ENCODE assay signal across 8 cellular contexts in the genomic region with DNA sequence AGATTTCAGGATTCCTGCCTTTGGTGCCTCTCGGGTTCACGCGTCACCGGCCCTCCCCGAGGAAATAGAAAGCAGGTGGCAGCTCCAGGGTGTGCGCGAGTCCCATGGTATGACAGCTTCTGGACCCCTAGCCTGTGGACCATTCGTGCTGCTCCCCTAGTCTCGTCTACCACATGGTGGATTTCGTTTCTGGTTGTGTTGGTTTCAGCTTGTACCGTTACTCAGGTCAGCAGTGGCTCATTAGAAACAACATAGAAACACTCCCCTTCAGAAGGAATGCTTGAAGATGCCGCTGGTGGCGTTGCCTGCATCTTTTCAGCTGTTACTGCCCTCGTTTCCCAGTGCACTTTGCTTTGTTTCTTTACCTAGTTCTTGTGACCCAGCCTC. TPM values are rescaled to one million over a fixed set of nuclear protein-coding genes. Genes with fewer than 3 reads are reported as not detected.
DNase-seq lines count a peak whose midpoint lies in the region; ATAC-seq and TF ChIP-seq lines count a peak whose summit lies in the region.

No MANE protein-coding gene starts in this region.

- no peaks in the 10 kb centered on the region for H3K9me3 Mint-ChIP-seq in activated naive CD8-positive, alpha-beta T cell treated with anti-CD3 and anti-CD28 coated beads, Interleukin-2, amount 50 U/mL, for 24 hours

- TF ChIP-seq CTCF in hepatocyte (IDR thresholded peaks at IDR 0.05; ENCODE audit: poor library complexity) (no peak), gastrocnemius medialis (IDR thresholded peaks at IDR 0.05 in 4 of 5, conservative IDR thresholded peaks at IDR 0.05 in 1 of 5) (no peak)

- H3K4me3 ChIP-seq in hepatocyte (peak overlapping the region; percentile 59), gastrocnemius medialis (peak overlapping the region; percentile 71 to 98 (median 92))

- no peak for TF ChIP-seq POLR2A in gastrocnemius medialis (IDR thresholded peaks at IDR 0.05)

- H3K79me2 ChIP-seq in hepatocyte, result peaks cover 55% of the 10 kb centered on the region

- H3K4me1 Mint-ChIP-seq in activated naive CD8-positive, alpha-beta T cell treated with anti-CD3 and anti-CD28 coated beads, Interleukin-2, amount 50 U/mL, for 24 hours, result peaks cover 43% of the 10 kb centered on the region

- DNase-seq in stimulated activated CD4-positive, alpha-beta T cell treated with anti-CD3 and anti-CD28 coated beads, Interleukin-15, amount 100 ng/mL, for 24 hours, result peak; percentile 57
- no peak for DNase-seq in stimulated activated CD4-positive, alpha-beta T cell treated with anti-CD3 and anti-CD28 coated beads, Interleukin-4, amount 100 ng/mL, for 1 hour
- DNase-seq in HEK293T (ENCODE audit: extremely low spot score) (peak; percentile 36), M059J (ENCODE audit: low read depth) (peak; percentile 60), hepatocyte (ENCODE audit: low spot score) (peak; percentile 52), gastrocnemius medialis (peak in 1 of 2 donors; percentile 18)
- no peak for DNase-seq in activated naive CD8-positive, alpha-beta T cell treated with anti-CD3 and anti-CD28 coated beads, Interleukin-2, amount 50 U/mL, for 24 hours
- no peak for DNase-seq in NK-92 treated with Interleukin-12 subunit alpha and Interleukin-12 subunit beta, amount 100 ng/mL, for 24 hours (lab: John Stamatoyannopoulos, UW)

- H3K4me1 ChIP-seq in hepatocyte (ENCODE audit: insufficient read depth), result peaks cover 14% of the 10 kb centered on the region
- peaks cover 19 to 25% of the 10 kb centered on the region in 2 donors for H3K4me1 ChIP-seq in gastrocnemius medialis

- peak; percentile 53 for ATAC-seq in activated naive CD8-positive, alpha-beta T cell treated with anti-CD3 and anti-CD28 coated beads, Interleukin-2, amount 50 U/mL, for 24 hours
- peak; percentile 24 to 47 for ATAC-seq in gastrocnemius medialis

- intact Hi-C loops in gastrocnemius medialis (cut with DNase I; ENCODE audit: low total_unique reads), result loop anchor here (2.0 kb wide), 1 partner anchor 49 kb away; a partner anchor contains a TSS

- H2AFZ ChIP-seq in hepatocyte, result peak overlapping the region; percentile 60

- POLR2A ChIA-PET in HEK293T (lab: Yijun Ruan, JAX), result interaction anchor here (0.5 to 2.7 kb wide), 7 partner anchors 8 to 77 kb away, joined by 3 to 20 read pairs (median 8); a partner anchor contains a TSS

- H3K36me3 ChIP-seq in hepatocyte (replicated peaks; ENCODE audit: insufficient read depth, low read depth) (no peaks in the 10 kb centered on the region), gastrocnemius medialis (no peaks in the 10 kb centered on the region)

- H3K4me2 ChIP-seq in hepatocyte, result peak overlapping the region; percentile 91

- no peaks in the 10 kb centered on the region for H3K27me3 Mint-ChIP-seq in activated naive CD8-positive, alpha-beta T cell treated with anti-CD3 and anti-CD28 coated beads, Interleukin-2, amount 50 U/mL, for 24 hours

- peak overlapping the region; percentile 97 for H3K4me3 Mint-ChIP-seq in activated naive CD8-positive, alpha-beta T cell treated with anti-CD3 and anti-CD28 coated beads, Interleukin-2, amount 50 U/mL, for 24 hours

- H3K36me3 Mint-ChIP-seq in activated naive CD8-positive, alpha-beta T cell treated with anti-CD3 and anti-CD28 coated beads, Interleukin-2, amount 50 U/mL, for 24 hours (ENCODE audit: low read depth), result peaks cover 10% of the 10 kb centered on the region

- no peaks in the 10 kb centered on the region for H3K9me2 ChIP-seq in hepatocyte (replicated peaks; ENCODE audit: insufficient read depth)

- no peaks in the 10 kb centered on the region for H3K9me3 ChIP-seq in hepatocyte (ENCODE audit: low read depth)
- no peaks in the 10 kb centered on the region for H3K9me3 ChIP-seq in gastrocnemius medialis

- CTCF ChIA-PET in HEK293T (lab: Yijun Ruan, JAX), result no interaction called here

- WGBS in hepatocyte (ENCODE audit: low lambda C conversion rate, missing lambda C conversion rate), result 0% methylated on average over 14 of the region's 14 CpGs

- H3K27me3 ChIP-seq in hepatocyte, result no peaks in the 10 kb centered on the region
- no peaks in the 10 kb centered on the region for H3K27me3 ChIP-seq in gastrocnemius medialis

- H3K27ac ChIP-seq in hepatocyte, result peak overlapping the region; percentile 91
- H3K27ac ChIP-seq in gastrocnemius medialis, result peak overlapping the region; percentile 82 to 91 (median 89)

- in situ Hi-C loops in gastrocnemius medialis (cut with MboI; ENCODE audit: low sequenced_read_pairs in 4 of 4), result no loop called here

- peak overlapping the region; percentile 94 for H3K27ac Mint-ChIP-seq in activated naive CD8-positive, alpha-beta T cell treated with anti-CD3 and anti-CD28 coated beads, Interleukin-2, amount 50 U/mL, for 24 hours

- H4K20me1 ChIP-seq in hepatocyte (ENCODE audit: insufficient read depth, poor library complexity, severe bottlenecking), result peaks cover 34% of the 10 kb centered on the region

TF ChIP-seq in HEK293T, 16 proteins besides CTCF, POLR2A, EP300 and RAD21:
- no peak for TF ChIP-seq SUZ12 (IDR thresholded peaks at IDR 0.05)
- TF ChIP-seq FOXK2 (IDR thresholded peaks at IDR 0.05), result no peak
- TF ChIP-seq HDGF (IDR thresholded peaks at IDR 0.05; ENCODE audit: borderline replicate concordance), result no peak
- no peak for TF ChIP-seq ARNT (IDR thresholded peaks at IDR 0.05)
- TF ChIP-seq CTBP1 (IDR thresholded peaks at IDR 0.05; ENCODE audit: borderline replicate concordance), result no peak
- TF ChIP-seq FOXM1 (IDR thresholded peaks at IDR 0.05; ENCODE audit: borderline replicate concordance), result no peak
- no peak for TF ChIP-seq LEF1 (IDR thresholded peaks at IDR 0.05; ENCODE audit: borderline replicate concordance)
- no peak for TF ChIP-seq NFRKB (IDR thresholded peaks at IDR 0.05)
- TF ChIP-seq ELF4 (IDR thresholded peaks at IDR 0.05), result no peak
- no peak for TF ChIP-seq BHLHE40 (IDR thresholded peaks at IDR 0.05; ENCODE audit: borderline replicate concordance)
- TF ChIP-seq, protein P1, sequence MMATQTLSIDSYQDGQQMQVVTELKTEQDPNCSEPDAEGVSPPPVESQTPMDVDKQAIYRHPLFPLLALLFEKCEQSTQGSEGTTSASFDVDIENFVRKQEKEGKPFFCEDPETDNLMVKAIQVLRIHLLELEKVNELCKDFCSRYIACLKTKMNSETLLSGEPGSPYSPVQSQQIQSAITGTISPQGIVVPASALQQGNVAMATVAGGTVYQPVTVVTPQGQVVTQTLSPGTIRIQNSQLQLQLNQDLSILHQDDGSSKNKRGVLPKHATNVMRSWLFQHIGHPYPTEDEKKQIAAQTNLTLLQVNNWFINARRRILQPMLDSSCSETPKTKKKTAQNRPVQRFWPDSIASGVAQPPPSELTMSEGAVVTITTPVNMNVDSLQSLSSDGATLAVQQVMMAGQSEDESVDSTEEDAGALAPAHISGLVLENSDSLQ (IDR thresholded peaks at IDR 0.05), result no peak

RNA-seq across cellular contexts. Expression of a gene that starts 0.7 kb away (rescaled TPM):
- 52.7 and 59.4 TPM in 2 replicates for total RNA-seq in M059J (2014; rRNA removed; shearing (Covaris generic))
- 90.9 and 101 TPM in 2 replicates for total RNA-seq in hepatocyte
- polyA plus RNA-seq in hepatocyte, result 39.4 and 44.5 TPM in 2 replicates
- total RNA-seq in gastrocnemius medialis, result 10 to 100 TPM; 31.6 to 69.0 (median 37.5) TPM

RNA-seq across cellular contexts. Expression of a gene that starts 47.6 kb away (rescaled TPM):
- 88.0 and 119 TPM in 2 replicates for total RNA-seq in M059J (2014; rRNA removed; shearing (Covaris generic))
- 86.9 and 107 TPM in 2 replicates for total RNA-seq in hepatocyte
- 40.0 and 44.8 TPM in 2 replicates for polyA plus RNA-seq in hepatocyte
- 10 to 100 TPM; 54.0 to 68.5 (median 57.3) TPM for total RNA-seq in gastrocnemius medialis

Comparison
In these comparisons a context has a peak if more than half of its experiments do, and no peak if none do; other contexts are left out.
1. DNase-seq: peak in stimulated activated CD4-positive, alpha-beta T cell treated with anti-CD3 and anti-CD28 coated beads, Interleukin-15, amount 100 ng/mL, for 24 hours (single experiment), HEK293T (single experiment), M059J (single experiment) and hepatocyte (single experiment); none in stimulated activated CD4-positive, alpha-beta T cell treated with anti-CD3 and anti-CD28 coated beads, Interleukin-4, amount 100 ng/mL, for 1 hour (single experiment), activated naive CD8-positive, alpha-beta T cell treated with anti-CD3 and anti-CD28 coated beads, Interleukin-2, amount 50 U/mL, for 24 hours (single experiment) and NK-92 treated with Interleukin-12 subunit alpha and Interleukin-12 subunit beta, amount 100 ng/mL, for 24 hours (single experiment).